ENCODE assay signal across 3 cellular contexts in the genomic region with DNA sequence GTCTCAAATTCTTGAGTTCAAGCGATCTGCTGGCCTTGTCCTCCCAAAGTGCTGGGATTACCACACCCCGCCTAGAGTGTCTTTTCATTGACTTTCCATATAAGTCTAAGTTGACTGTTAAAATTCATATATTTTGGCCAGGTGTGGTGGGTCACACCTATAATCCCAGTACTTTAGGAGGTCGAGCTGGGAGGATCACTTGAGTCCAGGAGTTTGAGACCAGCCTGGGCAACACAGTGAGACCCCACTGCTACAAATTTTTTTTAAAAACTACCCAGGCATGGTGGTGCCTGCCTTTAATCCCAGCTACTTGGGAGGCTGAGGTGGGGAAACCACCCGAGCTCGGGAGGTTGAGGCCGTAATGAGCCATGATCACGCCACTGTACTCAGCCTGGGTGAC.
TF ChIP-seq lines count a peak whose summit lies in the region.

No MANE protein-coding gene starts in this region.

TF ChIP-seq in HEK293, 187 proteins besides CTCF, POLR2A, EP300 and RAD21:
- TF ChIP-seq KLF16 (tag by site-specific recombination; IDR thresholded peaks at IDR 0.05) (no peak), SP7 (tag by site-specific recombination; IDR thresholded peaks at IDR 0.05) (no peak), ZNF121 (tag by site-specific recombination; IDR thresholded peaks at IDR 0.05) (peak; percentile 53; the same call in 1 of the 2 replicates)

TF ChIP-seq in K562, 482 proteins besides CTCF, POLR2A, EP300 and RAD21:
- TF ChIP-seq NRF1 (conservative IDR thresholded peaks at IDR 0.05 in 1 of 2, IDR thresholded peaks at IDR 0.05 in 1 of 2) (no peak), ZNF121 (CRISPR knock-in tag; conservative IDR thresholded peaks at IDR 0.05) (peak; percentile 46)

TF ChIP-seq in HepG2, 621 proteins besides CTCF, POLR2A, EP300 and RAD21:
- TF ChIP-seq ZNF205 (CRISPR knock-in tag; IDR thresholded peaks at IDR 0.05) (no peak), HMG20B (CRISPR knock-in tag; conservative IDR thresholded peaks at IDR 0.05) (no peak), ZNF138 (CRISPR knock-in tag; IDR thresholded peaks at IDR 0.05; ENCODE audit: low read depth) (no peak), ZNF121 (CRISPR knock-in tag; IDR thresholded peaks at IDR 0.05) (peak; percentile 63; the same call in 1 of the 2 replicates), ZNF143 (CRISPR knock-in tag; IDR thresholded peaks at IDR 0.05) (no peak), TBP (CRISPR knock-in tag; IDR thresholded peaks at IDR 0.05) (no peak), ZNF251 (CRISPR knock-in tag; IDR thresholded peaks at IDR 0.05) (no peak), BHLHE40 (IDR thresholded peaks at IDR 0.05; ENCODE audit: low read length) (no peak)
